11 cellular contexts compared by ENCODE assay signal in genomic region chr4:83267121-83267834, GRCh38. TPM values are rescaled to one million over a fixed set of nuclear protein-coding genes. Genes with fewer than 3 reads are reported as not detected.
DNase-seq lines count a peak whose midpoint lies in the region; ATAC-seq and TF ChIP-seq lines count a peak whose summit lies in the region.
"Had no signal": no experiment of that assay in that cellular context is flagged by ENCODE, and none has a peak within 500 bp of the region (broad histone marks: within the 10 kb centered on the region; RNA-seq: fewer than 3 reads in every experiment).

No MANE protein-coding gene starts in this region.

- no peaks in the 10 kb centered on the region for H3K27me3 ChIP-seq in PC-9 (ENCODE audit: insufficient read depth, low read depth)
- H3K27me3 ChIP-seq in H7 (ENCODE audit: control insufficient read depth, insufficient read depth, low read length): no peaks in the 10 kb centered on the region
- no peaks in the 10 kb centered on the region for H3K27me3 ChIP-seq in HAP-1 (ENCODE audit: low read depth)

- ATAC-seq in sciatic nerve: peak; percentile 98

- intact Hi-C loops in PC-9 (cut with micrococcal nuclease; ENCODE audit: unreplicated experiment) (loop anchor here (10.0 kb wide), 1 partner anchor 802 kb away; no protein-coding TSS in a partner anchor), sciatic nerve (cut with DNase I) (loop anchor here (10.0 kb wide), 1 partner anchor 802 kb away; no protein-coding TSS in a partner anchor)

- H3K79me2 ChIP-seq in PC-9 (ENCODE audit: low read depth): no peaks in the 10 kb centered on the region

- DNase-seq in H4 (ENCODE audit: low spot score) (peak; percentile 74), PC-9 (peak; percentile 63 to 89), epithelial cell of esophagus (ENCODE audit: low read depth) (peak; percentile 68), sciatic nerve (ENCODE audit: low spot score) (peak; percentile 67), H7 (no peak), NCI-H2196 treated with DMSO at 0.1 percent for 48 hours (lab: John Stamatoyannopoulos, UW; ENCODE audit: unreplicated experiment) (no peak), HAP-1 (ENCODE audit: low spot score in 2 of 2) (no peak), midbrain (lab: John Stamatoyannopoulos, UW) (no peak)
- DNase-seq: effector memory CD4-positive, alpha-beta T cell; NCI-H187 treated with DMSO at 0.1 percent for 48 hours; RPMI8226 had no signal

- H3K36me3 ChIP-seq in PC-9 (ENCODE audit: low read depth) (peaks cover 10% of the 10 kb centered on the region), H7 (replicated peaks; ENCODE audit: control insufficient read depth, insufficient read depth, low read length) (peaks cover 4% of the 10 kb centered on the region), HAP-1 (replicated peaks) (peaks cover 37% of the 10 kb centered on the region)

- no peak overlapping the region for H3K4me3 ChIP-seq in PC-9
- no peak overlapping the region for H3K4me3 ChIP-seq in epithelial cell of esophagus (ENCODE audit: low read length)
- H3K4me3 ChIP-seq in H7 (ENCODE audit: insufficient read depth, low read depth, low read length): no peak overlapping the region
- H3K4me3 ChIP-seq in HAP-1: no peak overlapping the region

- H2AFZ ChIP-seq in PC-9: no peak overlapping the region

- H3K4me1 ChIP-seq in PC-9 (replicated peaks; ENCODE audit: insufficient read depth): peaks cover 31% of the 10 kb centered on the region
- H3K4me1 ChIP-seq in HAP-1: peaks cover under 1% of the 10 kb centered on the region; the same call in 1 of the 2 replicates

- no peaks in the 10 kb centered on the region for H3K9me2 ChIP-seq in PC-9 (ENCODE audit: insufficient read depth)

- no peaks in the 10 kb centered on the region for H4K20me1 ChIP-seq in PC-9 (ENCODE audit: insufficient read depth)

- H3F3A ChIP-seq in PC-9 (ENCODE audit: insufficient read depth, low read depth): peaks cover 27% of the 10 kb centered on the region

- BruUV-seq in PC-9 (replicated peaks; lab: Mats Ljungman, UMichigan): no TSS peak

- peak overlapping the region; percentile 45 for H3K4me2 ChIP-seq in PC-9

- H3K27ac ChIP-seq in PC-9: peak overlapping the region; percentile 67

- in situ Hi-C loops in HAP-1 (cut with MboI; ENCODE audit: low sequenced_read_pairs): loop anchor here (25.0 kb wide), 1 partner anchor 805 kb away; no protein-coding TSS in a partner anchor

- H3K9me3 ChIP-seq in PC-9 (ENCODE audit: insufficient read depth, low read depth) (no peaks in the 10 kb centered on the region), HAP-1 (no peaks in the 10 kb centered on the region)

- CTCF ChIA-PET in PC-9 (lab: Charles Lee): interaction anchor here (0.8 kb wide), 1 partner anchor 193 kb away, joined by 9 read pairs; no protein-coding TSS in a partner anchor

- TF ChIP-seq CTCF in PC-9 (conservative IDR thresholded peaks at IDR 0.05): no peak
- TF ChIP-seq CTCF in epithelial cell of esophagus (IDR thresholded peaks at IDR 0.05; ENCODE audit: insufficient read depth, low read depth, low read length, missing control alignments): no peak

- POLR2A ChIA-PET in PC-9 (lab: Charles Lee; ENCODE audit: unreplicated experiment): interaction anchor here (0.6 to 0.7 kb wide), 4 partner anchors 13 to 363 kb away, joined by 3 to 10 read pairs (median 4); partner anchors contain the start of gene COQ2

RNA-seq across cellular contexts. Expression of gene COQ2, which starts 17.3 kb away (rescaled TPM):
- 23.9 and 39.4 TPM in 2 replicates for total RNA-seq in H4 (2014; rRNA removed; shearing (Covaris generic))
- 16.5 and 19.5 TPM in 2 replicates for total RNA-seq in PC-9 (2021)
- 9.4 TPM for total RNA-seq in sciatic nerve
- total RNA-seq in H7 (2014; rRNA removed; shearing (Covaris generic)): 15.9 and 17.1 TPM in 2 replicates

Comparison
In these comparisons a context has a peak if more than half of its experiments do, and no peak if none do; other contexts are left out.
1. DNase-seq: peak in H4 (single experiment), PC-9 (2 of 2), epithelial cell of esophagus (single experiment) and sciatic nerve (single experiment); none in H7 (single experiment), NCI-H2196 treated with DMSO at 0.1 percent for 48 hours (single experiment), HAP-1 (0 of 2) and midbrain (single experiment).